In genomic region chr1:22056921-22057320, GRCh38 we compare ENCODE assay signal across 11 cellular contexts. TPM values are rescaled to one million over a fixed set of nuclear protein-coding genes. Genes with fewer than 3 reads are reported as not detected.
A peak's percentile ranks its signal among the peaks of the same experiment; 100 is the strongest.
DNase-seq lines count a peak whose midpoint lies in the region; ATAC-seq and TF ChIP-seq lines count a peak whose summit lies in the region.
"Had no signal": no experiment of that assay in that cellular context is flagged by ENCODE, and none has a peak within 500 bp of the region (broad histone marks: within the 10 kb centered on the region; RNA-seq: fewer than 3 reads in every experiment).

No MANE protein-coding gene starts in this region.

- H3K9me3 ChIP-seq in CD4-positive, CD25-positive, alpha-beta regulatory T cell (ENCODE audit: control insufficient read depth in 2 of 2, low read length in 2 of 2), result no peaks in the 10 kb centered on the region
- H3K9me3 ChIP-seq: HAP-1 had no signal

- no peak for ATAC-seq in CD4-positive, CD25-positive, alpha-beta regulatory T cell (ENCODE audit: low read depth in 2 of 2)
- no peak for ATAC-seq in activated naive CD8-positive, alpha-beta T cell treated with anti-CD3 and anti-CD28 coated beads, Interleukin-2, amount 50 U/mL, for 24 hours

- no peaks in the 10 kb centered on the region for H3K27me3 ChIP-seq in CD4-positive, CD25-positive, alpha-beta regulatory T cell (ENCODE audit: control insufficient read depth, insufficient read depth, low read length)

- peak in 1 of 3 donors; percentile 29 for DNase-seq in CD4-positive, CD25-positive, alpha-beta regulatory T cell
- DNase-seq in HFFc6 (no peak), AG20443 (ENCODE audit: low spot score) (no peak), DMS79 treated with DMSO at 0.1 percent for 48 hours (lab: John Stamatoyannopoulos, UW) (no peak), NCI-H1105 treated with DMSO at 0.1 percent for 48 hours (lab: John Stamatoyannopoulos, UW) (no peak)
- no peak for DNase-seq in activated naive CD8-positive, alpha-beta T cell treated with anti-CD3 and anti-CD28 coated beads, Interleukin-2, amount 50 U/mL, for 24 hours
- DNase-seq: DMS153, NCI-H187, T-helper 9 cell had no signal

- peak overlapping the region; percentile 63 for H3K27ac ChIP-seq in CD4-positive, CD25-positive, alpha-beta regulatory T cell (ENCODE audit: insufficient read depth, low read length, poor library complexity, severe bottlenecking)

- H3K4me1 Mint-ChIP-seq in CD4-positive, CD25-positive, alpha-beta regulatory T cell, result peaks cover 31 to 85% (median 63%) of the 10 kb centered on the region in 4 donors
- H3K4me1 Mint-ChIP-seq in HFFc6 (ENCODE audit: low read depth) (peaks cover 50% of the 10 kb centered on the region), nephron (peaks cover 46% of the 10 kb centered on the region)
- H3K4me1 Mint-ChIP-seq in activated naive CD8-positive, alpha-beta T cell treated with anti-CD3 and anti-CD28 coated beads, Interleukin-2, amount 50 U/mL, for 24 hours, result peaks cover 84% of the 10 kb centered on the region

- peak overlapping the region; percentile 70 for H3K4me3 ChIP-seq in CD4-positive, CD25-positive, alpha-beta regulatory T cell (ENCODE audit: low read depth, low read length)
- H3K4me3 ChIP-seq: HAP-1 had no signal

- H3K4me3 Mint-ChIP-seq in CD4-positive, CD25-positive, alpha-beta regulatory T cell, result peak overlapping the region; percentile 35 to 91 (median 81)
- H3K4me3 Mint-ChIP-seq in HFFc6 (peak overlapping the region; percentile 51), nephron (peak overlapping the region in 2 of 3 experiments; percentile 5 to 65)
- peak overlapping the region; percentile 34 for H3K4me3 Mint-ChIP-seq in activated naive CD8-positive, alpha-beta T cell treated with anti-CD3 and anti-CD28 coated beads, Interleukin-2, amount 50 U/mL, for 24 hours

- peaks cover 20% of the 10 kb centered on the region for H3K36me3 ChIP-seq in CD4-positive, CD25-positive, alpha-beta regulatory T cell (ENCODE audit: control insufficient read depth, insufficient read depth, low read length)

- H3K36me3 Mint-ChIP-seq in CD4-positive, CD25-positive, alpha-beta regulatory T cell, result peaks cover 17% of the 10 kb centered on the region
- H3K36me3 Mint-ChIP-seq in HFFc6 (ENCODE audit: low read depth) (peaks cover 30% of the 10 kb centered on the region), nephron (ENCODE audit: low read depth) (peaks cover 21% of the 10 kb centered on the region)
- H3K36me3 Mint-ChIP-seq in activated naive CD8-positive, alpha-beta T cell treated with anti-CD3 and anti-CD28 coated beads, Interleukin-2, amount 50 U/mL, for 24 hours (ENCODE audit: low read depth), result peaks cover 47% of the 10 kb centered on the region

- TF ChIP-seq CTCF in HFFc6 (IDR thresholded peaks at IDR 0.05), result no peak
- TF ChIP-seq CTCF in nephron (IDR thresholded peaks at IDR 0.05; ENCODE audit: unreplicated experiment in 3 of 3), result no peak

- H3K4me1 ChIP-seq in CD4-positive, CD25-positive, alpha-beta regulatory T cell (ENCODE audit: control insufficient read depth, insufficient read depth, low read length, poor library complexity, severe bottlenecking), result peaks cover 80% of the 10 kb centered on the region

- peaks cover 0 to 4% (median 1%) of the 10 kb centered on the region in 7 donors for H3K9me3 Mint-ChIP-seq in CD4-positive, CD25-positive, alpha-beta regulatory T cell
- H3K9me3 Mint-ChIP-seq in HFFc6, result no peaks in the 10 kb centered on the region
- H3K9me3 Mint-ChIP-seq in activated naive CD8-positive, alpha-beta T cell treated with anti-CD3 and anti-CD28 coated beads, Interleukin-2, amount 50 U/mL, for 24 hours, result no peaks in the 10 kb centered on the region
- H3K9me3 Mint-ChIP-seq in nephron, result no peaks in the 10 kb centered on the region

- H3K27ac Mint-ChIP-seq in CD4-positive, CD25-positive, alpha-beta regulatory T cell, result peak overlapping the region; percentile 52 to 90 (median 82)
- peak overlapping the region; percentile 21; the same call in 1 of the 2 replicates for H3K27ac Mint-ChIP-seq in HFFc6
- H3K27ac Mint-ChIP-seq in activated naive CD8-positive, alpha-beta T cell treated with anti-CD3 and anti-CD28 coated beads, Interleukin-2, amount 50 U/mL, for 24 hours, result peak overlapping the region; percentile 28
- no peak overlapping the region for H3K27ac Mint-ChIP-seq in nephron

- peaks cover 4% of the 10 kb centered on the region for H3K27me3 Mint-ChIP-seq in CD4-positive, CD25-positive, alpha-beta regulatory T cell
- peaks cover 8% of the 10 kb centered on the region for H3K27me3 Mint-ChIP-seq in HFFc6 (ENCODE audit: insufficient read depth)
- H3K27me3 Mint-ChIP-seq in activated naive CD8-positive, alpha-beta T cell treated with anti-CD3 and anti-CD28 coated beads, Interleukin-2, amount 50 U/mL, for 24 hours, result no peaks in the 10 kb centered on the region
- H3K27me3 Mint-ChIP-seq in nephron (ENCODE audit: low read depth), result no peaks in the 10 kb centered on the region

RNA-seq across cellular contexts. Expression of gene CDC42, which starts 4.4 kb away (rescaled TPM):
- 376 TPM for total RNA-seq in CD4-positive, CD25-positive, alpha-beta regulatory T cell
- polyA plus RNA-seq in CD4-positive, CD25-positive, alpha-beta regulatory T cell, result 100 to 1,000 TPM; 290 to 513 (median 434) TPM
- 100 to 1,000 TPM; 273 to 298 (median 280) TPM for total RNA-seq in HFFc6 (2021; fragmentation: NEBNext Ultra II Directional; extraction: Animal tissue kit (Norgen Biotek cat#: 25700))

RNA-seq across cellular contexts. Expression of gene CELA3A, which starts 55.5 kb away (rescaled TPM):
- total RNA-seq in CD4-positive, CD25-positive, alpha-beta regulatory T cell, result not detected
- polyA plus RNA-seq in CD4-positive, CD25-positive, alpha-beta regulatory T cell, result not detected
- total RNA-seq in HFFc6 (2021; fragmentation: NEBNext Ultra II Directional; extraction: Animal tissue kit (Norgen Biotek cat#: 25700)), result not detected

Comparison
In these comparisons a context has a peak if more than half of its experiments do, and no peak if none do; other contexts are left out.
1. H3K27ac Mint-ChIP-seq: peak in CD4-positive, CD25-positive, alpha-beta regulatory T cell (3 of 3), HFFc6 (single experiment) and activated naive CD8-positive, alpha-beta T cell treated with anti-CD3 and anti-CD28 coated beads, Interleukin-2, amount 50 U/mL, for 24 hours (single experiment); none in nephron (0 of 3).
2. Peak in every context shown above with its lines, with median percentiles within 50 percentile points of each other: H3K4me3 Mint-ChIP-seq.